Comparison of ENCODE assay signal across 8 cellular contexts in genomic region chr19:35994868-35995654, GRCh38. TPM values are rescaled to one million over a fixed set of nuclear protein-coding genes. Genes with fewer than 3 reads are reported as not detected.
A peak's percentile ranks its signal among the peaks of the same experiment; 100 is the strongest.
DNase-seq lines count a peak whose midpoint lies in the region; ATAC-seq and TF ChIP-seq lines count a peak whose summit lies in the region.

TSS of gene SDHAF1 (plus strand) at chr19:35995188. CDS start at chr19:35995275, 87 bp downstream.

- peak within 1 kb of the TSS; percentile 93 for H2AFZ ChIP-seq in PC-3 (ENCODE audit: low read length)

- peaks cover 40% of the 10 kb centered on the region for H3K36me3 Mint-ChIP-seq in activated T-cell treated with anti-CD3 and anti-CD28 coated beads, Interleukin-2, amount 50 U/mL, for 24 hours (ENCODE audit: low read depth)

- no peaks in the 10 kb centered on the region for H3K9me3 Mint-ChIP-seq in activated T-cell treated with anti-CD3 and anti-CD28 coated beads, Interleukin-2, amount 50 U/mL, for 24 hours

- H3K4me1 ChIP-seq in PC-3 (ENCODE audit: insufficient read depth, low read length), result peaks cover 7% of the 10 kb centered on the region
- peaks cover 26% of the 10 kb centered on the region for H3K4me1 ChIP-seq in muscle layer of colon (ENCODE audit: insufficient read depth, low read length)

- TF ChIP-seq EP300 in Ishikawa (IDR thresholded peaks at IDR 0.05; ENCODE audit: borderline replicate concordance), result no peak; the same call in 1 of the 2 replicates

- BruUV-seq in PC-3 (replicated peaks; lab: Mats Ljungman, UMichigan), result no TSS peak

- H3K9ac ChIP-seq in PC-3 (ENCODE audit: low read length), result peak within 1 kb of the TSS; percentile 77
- H3K9ac ChIP-seq in muscle layer of colon (ENCODE audit: low read length), result peak within 1 kb of the TSS; percentile 96

- peak; percentile 87 for TF ChIP-seq POLR2A in erythroblast (IDR thresholded peaks at IDR 0.05; ENCODE audit: low read length)

- intact Hi-C loops in PC-3 (cut with micrococcal nuclease), result no loop called here

- no peak within 1 kb of the TSS for H3K27ac ChIP-seq in PC-3 (ENCODE audit: low read length)
- H3K27ac ChIP-seq in muscle layer of colon (ENCODE audit: low read depth, low read length), result peak within 1 kb of the TSS; percentile 83

- peaks cover 41% of the 10 kb centered on the region for H3K79me2 ChIP-seq in PC-3 (ENCODE audit: low read length)

- H3K27me3 Mint-ChIP-seq in activated T-cell treated with anti-CD3 and anti-CD28 coated beads, Interleukin-2, amount 50 U/mL, for 24 hours, result no peaks in the 10 kb centered on the region

- peak; percentile 85 for DNase-seq in DMS153 (lab: John Stamatoyannopoulos, UW)
- DNase-seq in PC-3, result peak; percentile 89
- peak; percentile 96 for DNase-seq in activated T-cell treated with anti-CD3 and anti-CD28 coated beads, Interleukin-2, amount 50 U/mL, for 24 hours
- peak; percentile 96 to 97 for DNase-seq in erythroblast (lab: John Stamatoyannopoulos, UW)
- DNase-seq in stimulated activated CD8-positive, alpha-beta memory T cell treated with anti-CD3 and anti-CD28 coated beads, Interleukin-7, amount 100 ng/mL, for 24 hours (ENCODE audit: low read depth), result peak; percentile 92

- peak within 1 kb of the TSS; percentile 82 for H3K4me3 ChIP-seq in PC-3 (ENCODE audit: low read length)
- H3K4me3 ChIP-seq in muscle layer of colon (ENCODE audit: low read depth in 1 of 2, low read length in 2 of 2), result peak within 1 kb of the TSS; percentile 78 to 90

- no peaks in the 10 kb centered on the region for H3K9me3 ChIP-seq in PC-3 (ENCODE audit: low read length)
- no peaks in the 10 kb centered on the region for H3K9me3 ChIP-seq in muscle layer of colon (ENCODE audit: low read length)

- H3K27me3 ChIP-seq in PC-3 (ENCODE audit: low read length) (no peaks in the 10 kb centered on the region), muscle layer of colon (ENCODE audit: control insufficient read depth in 1 of 2, insufficient read depth in 2 of 2, low read length in 2 of 2) (no peaks in the 10 kb centered on the region)

- H3K27ac Mint-ChIP-seq in activated T-cell treated with anti-CD3 and anti-CD28 coated beads, Interleukin-2, amount 50 U/mL, for 24 hours, result peak within 1 kb of the TSS; percentile 95

- H3F3A ChIP-seq in PC-3 (ENCODE audit: low read length, unreplicated experiment), result no peaks in the 10 kb centered on the region

- no peak for TF ChIP-seq RAD21 in Ishikawa (IDR thresholded peaks at IDR 0.05; ENCODE audit: low read depth)

- H3K4me1 Mint-ChIP-seq in activated T-cell treated with anti-CD3 and anti-CD28 coated beads, Interleukin-2, amount 50 U/mL, for 24 hours (ENCODE audit: low read depth), result peaks cover 40% of the 10 kb centered on the region

- peak within 1 kb of the TSS; percentile 95 for H3K4me3 Mint-ChIP-seq in activated T-cell treated with anti-CD3 and anti-CD28 coated beads, Interleukin-2, amount 50 U/mL, for 24 hours

- H3K9me2 ChIP-seq in PC-3 (replicated peaks; ENCODE audit: low read length), result no peaks in the 10 kb centered on the region

- no peak for TF ChIP-seq CTCF in PC-3 (conservative IDR thresholded peaks at IDR 0.05; ENCODE audit: low read depth, low read length)

- no peaks in the 10 kb centered on the region for H4K20me1 ChIP-seq in PC-3 (ENCODE audit: low read length)

- POLR2A ChIA-PET in PC-3 (lab: Charles Lee; ENCODE audit: unreplicated experiment), result no interaction called here

- CTCF ChIA-PET in PC-3 (lab: Charles Lee), result no interaction called here

- H3K36me3 ChIP-seq in PC-3 (ENCODE audit: low read depth, low read length), result no peaks in the 10 kb centered on the region; the same call in 1 of the 2 replicates
- no peaks in the 10 kb centered on the region for H3K36me3 ChIP-seq in muscle layer of colon (ENCODE audit: insufficient read depth, low read length)

- peak; percentile 87 for ATAC-seq in GM21529 (IDR thresholded peaks at IDR 0.05; ENCODE audit: unreplicated experiment)
- ATAC-seq in PC-3, result peak; percentile 94

- H3K4me2 ChIP-seq in PC-3 (ENCODE audit: low read length), result peak within 1 kb of the TSS; percentile 93

TF ChIP-seq in Ishikawa, 13 proteins besides CTCF, POLR2A, EP300 and RAD21:
- no peak for TF ChIP-seq FOXM1 (IDR thresholded peaks at IDR 0.05; ENCODE audit: borderline replicate concordance, low read depth)
- peak; percentile 66 for TF ChIP-seq MAX (IDR thresholded peaks at IDR 0.05)
- TF ChIP-seq ZBTB7A (IDR thresholded peaks at IDR 0.05; ENCODE audit: low read depth), result no peak
- TF ChIP-seq TAF1 (IDR thresholded peaks at IDR 0.05; ENCODE audit: low read depth), result peak; percentile 81
- TF ChIP-seq YY1 (IDR thresholded peaks at IDR 0.05; ENCODE audit: low read depth), result no peak
- TF ChIP-seq USF1 (IDR thresholded peaks at IDR 0.05), result no peak
- TF ChIP-seq REST (IDR thresholded peaks at IDR 0.05; ENCODE audit: low read depth), result no peak
- peak; percentile 66; the same call in 1 of the 2 replicates for TF ChIP-seq CEBPB (IDR thresholded peaks at IDR 0.05)
- peak; percentile 31; the same call in 1 of the 2 replicates for TF ChIP-seq TCF12 (IDR thresholded peaks at IDR 0.05; ENCODE audit: low read depth)
- TF ChIP-seq NFIC (IDR thresholded peaks at IDR 0.05), result no peak
- peak; percentile 82 for TF ChIP-seq CREB1 (IDR thresholded peaks at IDR 0.05; ENCODE audit: low read depth)
- no peak for TF ChIP-seq TEAD4 (IDR thresholded peaks at IDR 0.05)
- no peak for TF ChIP-seq EGR1 (IDR thresholded peaks at IDR 0.05)

RNA-seq across cellular contexts. Expression of gene SDHAF1, which starts in this region (rescaled TPM):
- 24.5 and 38.1 TPM in 2 replicates for total RNA-seq in PC-3 (2014; rRNA removed)
